In genomic region chr3:142447852-142448315, GRCh38 we compare ENCODE assay signal across 1 cellular context.
TF ChIP-seq lines count a peak whose summit lies in the region.

TSS of gene XRN1 (minus strand) at chr3:142448037. CDS start at chr3:142447944, 93 bp downstream.

TF ChIP-seq in H1, 55 proteins besides CTCF, POLR2A, EP300 and RAD21:
- 0 out of 2 replicates have a peak, but pooled peaks have one; percentile 7 for TF ChIP-seq TCF12 (IDR thresholded peaks at IDR 0.05; ENCODE audit: low read depth, low read length)
- TF ChIP-seq FOSL1 (IDR thresholded peaks at IDR 0.05; ENCODE audit: insufficient read depth, low read depth, low read length) = no peak
- 0 out of 2 replicates have a peak, but pooled peaks have one; percentile 29 for TF ChIP-seq BACH1 (IDR thresholded peaks at IDR 0.05; ENCODE audit: low read length)
- no peak for TF ChIP-seq TEAD4 (IDR thresholded peaks at IDR 0.05; ENCODE audit: low read depth, low read length)
- TF ChIP-seq SP4 (IDR thresholded peaks at IDR 0.05; ENCODE audit: low read length) = no peak
- 0 out of 2 replicates have a peak, but pooled peaks have one; percentile 38 for TF ChIP-seq SP1 (IDR thresholded peaks at IDR 0.05; ENCODE audit: low read depth, low read length)
- 0 out of 2 replicates have a peak, but pooled peaks have one; percentile 44 for TF ChIP-seq BRCA1 (IDR thresholded peaks at IDR 0.05; ENCODE audit: low read depth, low read length)
- peak in 1 of 2 experiments; percentile 26; a peak in 1 of 4 replicates for TF ChIP-seq HDAC2 (IDR thresholded peaks at IDR 0.05; ENCODE audit: borderline replicate concordance in 1 of 2, low read depth in 2 of 2, low read length in 2 of 2)
- TF ChIP-seq TBP (IDR thresholded peaks at IDR 0.05; ENCODE audit: low read depth, low read length) = peak; percentile 93
- TF ChIP-seq KDM5A (IDR thresholded peaks at IDR 0.05; ENCODE audit: low read length) = peak; percentile 81
- TF ChIP-seq SRF (IDR thresholded peaks at IDR 0.05; ENCODE audit: low read depth, low read length) = peak; percentile 67
- peak; percentile 84 for TF ChIP-seq TAF7 (optimal IDR thresholded peaks at IDR 0.05; ENCODE audit: borderline replicate concordance, low read depth, low read length)
- peak; percentile 28 to 88; a peak in 2 of 4 replicates for TF ChIP-seq SIN3A (conservative IDR thresholded peaks at IDR 0.05 in 1 of 2, IDR thresholded peaks at IDR 0.05 in 1 of 2; ENCODE audit: low read depth in 1 of 2, low read length in 2 of 2)
- no peak for TF ChIP-seq JUND (IDR thresholded peaks at IDR 0.05; ENCODE audit: low read length)
- peak; percentile 98 for TF ChIP-seq TAF1 (IDR thresholded peaks at IDR 0.05; ENCODE audit: low read depth, low read length)
- no peak for TF ChIP-seq HDAC6 (IDR thresholded peaks at IDR 0.05; ENCODE audit: low read depth, low read length)
- no peak for TF ChIP-seq KDM1A (IDR thresholded peaks at IDR 0.05; ENCODE audit: borderline replicate concordance, low read length)
- TF ChIP-seq CEBPB (IDR thresholded peaks at IDR 0.05; ENCODE audit: low read depth, low read length) = peak; percentile 86
- TF ChIP-seq ATF2 (IDR thresholded peaks at IDR 0.05; ENCODE audit: low read length) = peak; percentile 65; the same call in 1 of the 2 replicates
- peak; percentile 90 for TF ChIP-seq PHF8 (conservative IDR thresholded peaks at IDR 0.05; ENCODE audit: low read depth, low read length)
- TF ChIP-seq SIX5 (IDR thresholded peaks at IDR 0.05; ENCODE audit: low read depth, low read length) = no peak
- peak; percentile 23; the same call in 1 of the 2 replicates for TF ChIP-seq USF2 (IDR thresholded peaks at IDR 0.05; ENCODE audit: low read length)
- TF ChIP-seq EGR1 (IDR thresholded peaks at IDR 0.05; ENCODE audit: borderline replicate concordance, low read depth, low read length) = peak; percentile 47; the same call in 1 of the 2 replicates
- TF ChIP-seq E2F6 (IDR thresholded peaks at IDR 0.05) = no peak
- TF ChIP-seq SIRT6 (IDR thresholded peaks at IDR 0.05; ENCODE audit: low read length) = no peak
- no peak for TF ChIP-seq GABPA (IDR thresholded peaks at IDR 0.05; ENCODE audit: borderline replicate concordance, insufficient read depth, low read length)
- TF ChIP-seq CHD2 (IDR thresholded peaks at IDR 0.05; ENCODE audit: low read length) = peak; percentile 70; the same call in 1 of the 2 replicates
- TF ChIP-seq KDM4A (IDR thresholded peaks at IDR 0.05; ENCODE audit: low read depth, low read length, severe bottlenecking) = peak; percentile 74
- TF ChIP-seq CHD7 (IDR thresholded peaks at IDR 0.05; ENCODE audit: insufficient replicate concordance, low read length) = no peak
- no peak for TF ChIP-seq JUN (IDR thresholded peaks at IDR 0.05; ENCODE audit: low read depth, low read length)
- peak; percentile 68 for TF ChIP-seq ATF3 (IDR thresholded peaks at IDR 0.05; ENCODE audit: insufficient read depth, low read depth, low read length)
- TF ChIP-seq POLR2AphosphoS5 (IDR thresholded peaks at IDR 0.05; ENCODE audit: low read depth, low read length) = peak; percentile 62
- no peak for TF ChIP-seq MAX (IDR thresholded peaks at IDR 0.05)
- TF ChIP-seq MAFK (IDR thresholded peaks at IDR 0.05; ENCODE audit: low read depth, low read length) = no peak
- peak; percentile 100 for TF ChIP-seq ASH2L (IDR thresholded peaks at IDR 0.05; ENCODE audit: low read length)
- TF ChIP-seq RBBP5 (IDR thresholded peaks at IDR 0.05; ENCODE audit: borderline replicate concordance, low read depth, low read length) = peak; percentile 100
- peak; percentile 83 for TF ChIP-seq GTF2F1 (IDR thresholded peaks at IDR 0.05; ENCODE audit: borderline replicate concordance, low read depth, low read length)
- TF ChIP-seq YY1 (IDR thresholded peaks at IDR 0.05; ENCODE audit: low read depth, low read length) = peak; percentile 65; the same call in 1 of the 2 replicates
- peak; percentile 97 for TF ChIP-seq CREB1 (IDR thresholded peaks at IDR 0.05)
- no peak for TF ChIP-seq NRF1 (IDR thresholded peaks at IDR 0.05; ENCODE audit: low read depth, low read length)
- peak; percentile 89 for TF ChIP-seq SP2 (IDR thresholded peaks at IDR 0.05; ENCODE audit: low read length)
- TF ChIP-seq ZNF274 (IDR thresholded peaks at IDR 0.05; ENCODE audit: borderline replicate concordance, extremely low read depth, low read length) = no peak
